Comparison of ENCODE assay signal across 8 cellular contexts in genomic region chr11:86608251-86608799, GRCh38.
DNase-seq lines count a peak whose midpoint lies in the region; ATAC-seq and TF ChIP-seq lines count a peak whose summit lies in the region.

No MANE protein-coding gene starts in this region.

- H3K9me2 ChIP-seq in neural cell (ENCODE audit: insufficient read depth, low read length), result no peaks in the 10 kb centered on the region

- no peaks in the 10 kb centered on the region for H3K9me3 ChIP-seq in CD4-positive, CD25-positive, alpha-beta regulatory T cell (ENCODE audit: control insufficient read depth in 2 of 2, low read length in 2 of 2)
- no peaks in the 10 kb centered on the region for H3K9me3 ChIP-seq in neural cell (ENCODE audit: low read length)

- no peaks in the 10 kb centered on the region for H3K36me3 ChIP-seq in CD4-positive, CD25-positive, alpha-beta regulatory T cell (ENCODE audit: control insufficient read depth, insufficient read depth, low read length)
- no peaks in the 10 kb centered on the region for H3K36me3 ChIP-seq in neural cell (ENCODE audit: insufficient read depth, low read length)

- H3K9me3 Mint-ChIP-seq in CD4-positive, CD25-positive, alpha-beta regulatory T cell, result peaks cover 0 to 4% (median 0%) of the 10 kb centered on the region in 7 donors
- H3K9me3 Mint-ChIP-seq in activated B cell treated with CpG ODN at 0.5 μM for 24 hours, result no peaks in the 10 kb centered on the region

- no peak overlapping the region for H2AFZ ChIP-seq in neural cell (ENCODE audit: low read depth, low read length)

- H3K9ac ChIP-seq in neural cell (ENCODE audit: low read length), result no peak overlapping the region

- no peak overlapping the region for H3K4me3 Mint-ChIP-seq in CD4-positive, CD25-positive, alpha-beta regulatory T cell
- H3K4me3 Mint-ChIP-seq in activated B cell treated with CpG ODN at 0.5 μM for 24 hours, result no peak overlapping the region

- no peak for TF ChIP-seq EP300 in neural cell (conservative IDR thresholded peaks at IDR 0.05; ENCODE audit: poor library complexity, severe bottlenecking)

- H3K27me3 Mint-ChIP-seq in CD4-positive, CD25-positive, alpha-beta regulatory T cell, result peaks cover 14% of the 10 kb centered on the region
- H3K27me3 Mint-ChIP-seq in activated B cell treated with CpG ODN at 0.5 μM for 24 hours, result peaks cover 2% of the 10 kb centered on the region

- no peaks in the 10 kb centered on the region for H3K36me3 Mint-ChIP-seq in CD4-positive, CD25-positive, alpha-beta regulatory T cell
- no peaks in the 10 kb centered on the region for H3K36me3 Mint-ChIP-seq in activated B cell treated with CpG ODN at 0.5 μM for 24 hours (ENCODE audit: low read depth)

- no peak overlapping the region for H3K27ac Mint-ChIP-seq in CD4-positive, CD25-positive, alpha-beta regulatory T cell
- no peak overlapping the region for H3K27ac Mint-ChIP-seq in activated B cell treated with CpG ODN at 0.5 μM for 24 hours

- no peaks in the 10 kb centered on the region for H3K4me1 Mint-ChIP-seq in CD4-positive, CD25-positive, alpha-beta regulatory T cell
- no peaks in the 10 kb centered on the region for H3K4me1 Mint-ChIP-seq in activated B cell treated with CpG ODN at 0.5 μM for 24 hours

- no peaks in the 10 kb centered on the region for H3K79me2 ChIP-seq in neural cell (replicated peaks; ENCODE audit: insufficient read depth, low read length)

- no peaks in the 10 kb centered on the region for H3F3A ChIP-seq in neural cell (ENCODE audit: insufficient read depth, low read length, poor library complexity, severe bottlenecking)

- H3K4me3 ChIP-seq in CD4-positive, CD25-positive, alpha-beta regulatory T cell (ENCODE audit: low read depth, low read length), result no peak overlapping the region
- H3K4me3 ChIP-seq in neural cell (ENCODE audit: low read length), result no peak overlapping the region

- POLR2A ChIA-PET in activated B cell treated with CpG ODN at 0.5 μM for 24 hours (lab: Charles Lee), result interaction anchor here (0.9 kb wide), 1 partner anchor 37 kb away, joined by 3 read pairs; no protein-coding TSS in a partner anchor

- CTCF ChIA-PET in activated B cell treated with CpG ODN at 0.5 μM for 24 hours (lab: Charles Lee), result interaction anchor here (0.7 to 2.6 kb wide), 15 partner anchors 11 to 1013 kb away, joined by 3 to 27 read pairs (median 5); partner anchors contain the start of gene CCDC83

- TF ChIP-seq CTCF in activated B cell treated with CpG ODN at 0.5 μM for 24 hours (IDR thresholded peaks at IDR 0.05) (peak; percentile 94), neural cell (IDR thresholded peaks at IDR 0.05; ENCODE audit: poor library complexity, severe bottlenecking) (peak; percentile 43)

- peak in 1 of 2 donors; percentile 64 for ATAC-seq in CD4-positive, CD25-positive, alpha-beta regulatory T cell (ENCODE audit: low read depth in 2 of 2)
- ATAC-seq in GM18517 (IDR thresholded peaks at IDR 0.05; ENCODE audit: unreplicated experiment) (peak; percentile 96), HG02884 (IDR thresholded peaks at IDR 0.05; ENCODE audit: unreplicated experiment) (peak; percentile 95), activated B cell treated with CpG ODN at 0.5 μM for 24 hours (ENCODE audit: low read depth) (peak; percentile 67)

- peak in 2 of 3 donors; percentile 8 to 55 for DNase-seq in CD4-positive, CD25-positive, alpha-beta regulatory T cell
- peak; percentile 51 for DNase-seq in NCI-H1105 treated with DMSO at 0.1 percent for 48 hours (lab: John Stamatoyannopoulos, UW)
- no peak for DNase-seq in activated B cell treated with CpG ODN at 0.5 μM for 24 hours
- peak; percentile 84 for DNase-seq in fibroblast of peridontal ligament (ENCODE audit: extremely low read depth)
- DNase-seq in T-helper 9 cell, result no peak

- no peaks in the 10 kb centered on the region for H3K4me1 ChIP-seq in CD4-positive, CD25-positive, alpha-beta regulatory T cell (ENCODE audit: control insufficient read depth, insufficient read depth, low read length, poor library complexity, severe bottlenecking)

- H3K4me2 ChIP-seq in neural cell (ENCODE audit: low read length), result no peak overlapping the region

- H3K27me3 ChIP-seq in CD4-positive, CD25-positive, alpha-beta regulatory T cell (ENCODE audit: control insufficient read depth, insufficient read depth, low read length), result peaks cover 4% of the 10 kb centered on the region
- H3K27me3 ChIP-seq in neural cell (ENCODE audit: insufficient read depth, low read depth, low read length), result no peaks in the 10 kb centered on the region

- no peak overlapping the region for H3K27ac ChIP-seq in CD4-positive, CD25-positive, alpha-beta regulatory T cell (ENCODE audit: insufficient read depth, low read length, poor library complexity, severe bottlenecking)
- no peak overlapping the region for H3K27ac ChIP-seq in neural cell (ENCODE audit: low read length)

- intact Hi-C loops in activated B cell treated with CpG ODN at 0.5 μM for 24 hours (cut with micrococcal nuclease), result loop anchor here (1.0 to 5.0 kb wide), 4 partner anchors 152 to 1011 kb away; partner anchors contain the start of gene CCDC83

- no peak for TF ChIP-seq RAD21 in neural cell (conservative IDR thresholded peaks at IDR 0.05)

- no peaks in the 10 kb centered on the region for H4K20me1 ChIP-seq in neural cell (ENCODE audit: insufficient read depth)

TF ChIP-seq in neural cell, 6 proteins besides CTCF, POLR2A, EP300 and RAD21:
- TF ChIP-seq MXI1 (conservative IDR thresholded peaks at IDR 0.05; ENCODE audit: poor library complexity, severe bottlenecking), result no peak
- TF ChIP-seq EZH2 (IDR thresholded peaks at IDR 0.05; ENCODE audit: borderline replicate concordance, insufficient read depth, low read length, poor library complexity, severe bottlenecking), result no peak
- no peak for TF ChIP-seq SMC3 (conservative IDR thresholded peaks at IDR 0.05; ENCODE audit: poor library complexity)
- TF ChIP-seq TAF1 (IDR thresholded peaks at IDR 0.05; ENCODE audit: low read depth), result no peak
- no peak for TF ChIP-seq POLR2AphosphoS5 (IDR thresholded peaks at IDR 0.05)
- no peak for TF ChIP-seq REST (IDR thresholded peaks at IDR 0.05; ENCODE audit: borderline replicate concordance)

Comparison
In these comparisons a context has a peak if more than half of its experiments do, and no peak if none do; other contexts are left out.
1. DNase-seq: peak in CD4-positive, CD25-positive, alpha-beta regulatory T cell (2 of 3), NCI-H1105 treated with DMSO at 0.1 percent for 48 hours (single experiment) and fibroblast of peridontal ligament (single experiment); none in activated B cell treated with CpG ODN at 0.5 μM for 24 hours (single experiment) and T-helper 9 cell (single experiment).